ENCODE assay signal across 26 cellular contexts in genomic region chr22:45664136-45664646, GRCh38.
"Had no signal": no experiment of that assay in that cellular context is flagged by ENCODE, and none has a peak within 500 bp of the region (broad histone marks: within the 10 kb centered on the region; RNA-seq: fewer than 3 reads in every experiment).

No MANE protein-coding gene starts in this region.

- H3K4me1 Mint-ChIP-seq: stimulated activated effector memory CD8-positive, alpha-beta T cell treated with anti-CD3 and anti-CD28 coated beads, Interleukin-12 subunit alpha, Interleukin-12 subunit beta, amount 100 ng/mL, for 72 hours had no signal

- ATAC-seq: effector memory CD8-positive, alpha-beta T cell; foreskin keratinocyte; gastroesophageal sphincter; heart left ventricle; left ventricle myocardium superior; lower lobe of right lung; naive thymus-derived CD8-positive, alpha-beta T cell; psoas muscle; right cardiac atrium; stimulated activated effector memory CD8-positive, alpha-beta T cell treated with anti-CD3 and anti-CD28 coated beads, Interleukin-12 subunit alpha, Interleukin-12 subunit beta, amount 100 ng/mL, for 72 hours had no signal

- H3K4me3 ChIP-seq: gastroesophageal sphincter, heart left ventricle, hepatocyte, lower lobe of right lung, ovary, psoas muscle, sigmoid colon, stomach, testis, tibial artery had no signal

- H3K27me3 ChIP-seq: foreskin keratinocyte, gastroesophageal sphincter, heart left ventricle, hepatocyte, ovary, sigmoid colon, stomach, testis, tibial artery had no signal

- H3K9me3 Mint-ChIP-seq: effector memory CD8-positive, alpha-beta T cell; type B pancreatic cell had no signal

- H3K36me3 ChIP-seq: gastroesophageal sphincter, heart left ventricle, lower lobe of right lung, ovary, sigmoid colon, stomach, tibial artery had no signal

- H3K36me3 Mint-ChIP-seq: stimulated activated effector memory CD8-positive, alpha-beta T cell treated with anti-CD3 and anti-CD28 coated beads, Interleukin-12 subunit alpha, Interleukin-12 subunit beta, amount 100 ng/mL, for 72 hours; type B pancreatic cell had no signal

- H3K4me1 ChIP-seq: foreskin keratinocyte, gastroesophageal sphincter, heart left ventricle, lower lobe of right lung, psoas muscle, sigmoid colon, stomach, testis, tibial artery had no signal

- H3K27ac Mint-ChIP-seq: effector memory CD8-positive, alpha-beta T cell; naive thymus-derived CD8-positive, alpha-beta T cell; stimulated activated effector memory CD8-positive, alpha-beta T cell treated with anti-CD3 and anti-CD28 coated beads, Interleukin-12 subunit alpha, Interleukin-12 subunit beta, amount 100 ng/mL, for 72 hours; type B pancreatic cell had no signal

- H3K27ac ChIP-seq: foreskin keratinocyte, gastroesophageal sphincter, heart left ventricle, hepatocyte, lower lobe of right lung, ovary, psoas muscle, sigmoid colon, stomach, testis, tibial artery had no signal

- H3K9me3 ChIP-seq: lower lobe of right lung, psoas muscle, sigmoid colon, testis had no signal

- H3K4me3 Mint-ChIP-seq: effector memory CD8-positive, alpha-beta T cell; naive thymus-derived CD8-positive, alpha-beta T cell; stimulated activated effector memory CD8-positive, alpha-beta T cell treated with anti-CD3 and anti-CD28 coated beads, Interleukin-12 subunit alpha, Interleukin-12 subunit beta, amount 100 ng/mL, for 72 hours; type B pancreatic cell had no signal

- H3K4me2 ChIP-seq: hepatocyte had no signal

- DNase-seq: cortex of kidney; effector memory CD8-positive, alpha-beta T cell; erythroblast; foreskin keratinocyte; heart left ventricle; islet precursor cell; kidney glomerular epithelial cell; left ventricle myocardium superior; lower lobe of right lung; naive thymus-derived CD8-positive, alpha-beta T cell; occipital lobe; ovary; posterior cingulate gyrus; psoas muscle; right cardiac atrium; sigmoid colon; stimulated activated CD4-positive, alpha-beta T cell treated with anti-CD3 and anti-CD28 coated beads, Interleukin-2, amount 100 ng/mL, for 24 hours; stimulated activated CD4-positive, alpha-beta T cell treated with anti-CD3 and anti-CD28 coated beads, Interleukin-4, amount 100 ng/mL, for 24 hours; stimulated activated naive CD4-positive, alpha-beta T cell treated with Interleukin-2 at 50 U/mL for 16 hours; stomach; testis; tibial artery had no signal
